Comparison of ENCODE assay signal across 10 cellular contexts in the genomic region with DNA sequence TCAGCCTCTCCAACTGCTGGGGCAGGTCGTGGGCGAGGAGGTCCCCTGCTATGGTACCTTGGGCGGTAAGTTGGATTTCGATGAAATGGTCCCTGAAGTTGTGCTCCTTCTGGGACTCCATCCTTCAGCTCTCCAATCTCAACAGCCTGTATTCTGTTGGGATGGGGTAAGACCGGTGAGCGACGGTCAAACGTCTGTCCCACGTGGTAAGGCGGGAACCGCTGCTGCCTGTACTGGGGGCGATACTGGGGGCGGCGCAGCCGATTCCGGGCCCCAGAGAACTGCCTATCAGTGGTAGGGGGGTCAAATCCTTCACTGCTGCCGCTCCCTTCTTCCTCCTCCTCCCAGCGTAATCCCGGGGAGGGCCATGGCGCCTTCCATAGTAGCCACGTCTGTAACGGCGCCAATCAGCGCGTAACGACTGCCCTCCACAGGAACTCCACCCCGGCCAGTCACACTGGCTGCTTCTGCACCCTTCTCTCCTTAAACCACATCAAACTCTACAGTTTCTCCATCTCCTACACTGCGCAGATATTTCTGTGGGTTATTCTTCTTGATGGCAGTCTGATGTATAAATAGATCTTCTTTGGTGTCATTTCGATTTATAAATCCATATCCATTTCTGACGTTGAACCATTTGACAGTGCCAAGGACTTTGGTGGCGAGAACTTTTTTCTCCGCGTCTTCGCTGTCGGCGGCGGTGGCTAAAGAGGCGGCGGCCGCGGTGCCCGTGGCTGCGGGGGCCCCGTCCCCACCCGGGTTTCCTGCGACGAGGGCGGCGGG. TPM values are rescaled to one million over a fixed set of nuclear protein-coding genes. Genes with fewer than 3 reads are reported as not detected.
DNase-seq lines count a peak whose midpoint lies in the region; ATAC-seq and TF ChIP-seq lines count a peak whose summit lies in the region.
"Had no signal": no experiment of that assay in that cellular context is flagged by ENCODE, and none has a peak within 500 bp of the region (broad histone marks: within the 10 kb centered on the region; RNA-seq: fewer than 3 reads in every experiment).

No MANE protein-coding gene starts in this region.

- H3K36me3 ChIP-seq in CD8-positive, alpha-beta memory T cell (ENCODE audit: insufficient read depth, low read length): no peaks in the 10 kb centered on the region
- H3K36me3 ChIP-seq in psoas muscle (ENCODE audit: insufficient read depth in 1 of 2, low read depth in 1 of 2): no peaks in the 10 kb centered on the region

- H3K4me3 Mint-ChIP-seq in CD8-positive, alpha-beta memory T cell: peak overlapping the region in 6 of 7 donors; percentile 15 to 73 (median 57)
- peak overlapping the region; percentile 65 for H3K4me3 Mint-ChIP-seq in WTC11

- no peaks in the 10 kb centered on the region for H3K9me3 ChIP-seq in CD8-positive, alpha-beta memory T cell (ENCODE audit: low read length)
- H3K9me3 ChIP-seq in right cardiac atrium (ENCODE audit: control insufficient read depth, low read length) (no peaks in the 10 kb centered on the region), psoas muscle (peaks cover 5% of the 10 kb centered on the region)

- no peak for DNase-seq in CD8-positive, alpha-beta memory T cell
- DNase-seq in WTC11 (ENCODE audit: low spot score) (peak; percentile 13), right cardiac atrium (peak; percentile 23 to 63 (median 57)), psoas muscle (no peak), germinal center (ENCODE audit: low spot score) (no peak), NCI-H187 treated with DMSO at 0.1 percent for 48 hours (lab: John Stamatoyannopoulos, UW) (no peak)
- DNase-seq: midbrain had no signal

- H3K9me3 Mint-ChIP-seq in CD8-positive, alpha-beta memory T cell: peaks cover 5 to 20% (median 9%) of the 10 kb centered on the region in 5 donors
- peaks cover 73% of the 10 kb centered on the region for H3K9me3 Mint-ChIP-seq in WTC11

- ATAC-seq in WTC11: peak; percentile 44
- ATAC-seq in right cardiac atrium: peak; percentile 43 to 67
- ATAC-seq in psoas muscle: no peak
- no peak for ATAC-seq in GM21390 (IDR thresholded peaks at IDR 0.05; ENCODE audit: unreplicated experiment)
- no peak for ATAC-seq in GM21529 (IDR thresholded peaks at IDR 0.05; ENCODE audit: unreplicated experiment)

- no peak overlapping the region for H3K27ac Mint-ChIP-seq in CD8-positive, alpha-beta memory T cell
- no peak overlapping the region for H3K27ac Mint-ChIP-seq in WTC11

- peaks cover 4 to 5% (median 4%) of the 10 kb centered on the region in 3 donors for H3K4me1 Mint-ChIP-seq in CD8-positive, alpha-beta memory T cell
- H3K4me1 Mint-ChIP-seq in WTC11: no peaks in the 10 kb centered on the region

- intact Hi-C loops in right cardiac atrium (cut with DNase I): no loop called here
- intact Hi-C loops in psoas muscle (cut with DNase I): no loop called here

- H3K36me3 Mint-ChIP-seq in CD8-positive, alpha-beta memory T cell: peaks cover 0 to 12% (median 0%) of the 10 kb centered on the region in 3 donors
- peaks cover 43% of the 10 kb centered on the region for H3K36me3 Mint-ChIP-seq in WTC11

- TF ChIP-seq CTCF in WTC11 (IDR thresholded peaks at IDR 0.05): no peak
- TF ChIP-seq CTCF in psoas muscle (IDR thresholded peaks at IDR 0.05): no peak

- WGBS in right cardiac atrium: 6% methylated on average over 49 of the region's 49 CpGs
- 5 to 7% (median 6%) methylated on average over 40 to 49 of the region's 49 CpGs for WGBS in psoas muscle, 3 donors

- peaks cover 58 to 86% of the 10 kb centered on the region in 2 donors for H3K27me3 Mint-ChIP-seq in CD8-positive, alpha-beta memory T cell
- peaks cover 71% of the 10 kb centered on the region for H3K27me3 Mint-ChIP-seq in WTC11 (ENCODE audit: low read depth)

- peaks cover 21% of the 10 kb centered on the region for H3K27me3 ChIP-seq in CD8-positive, alpha-beta memory T cell (ENCODE audit: insufficient read depth, low read length, poor library complexity, severe bottlenecking)
- H3K27me3 ChIP-seq in right cardiac atrium (ENCODE audit: control insufficient read depth, insufficient read depth) (no peaks in the 10 kb centered on the region), psoas muscle (ENCODE audit: insufficient read depth in 3 of 3, low read length in 2 of 3) (peaks cover 2 to 41% (median 13%) of the 10 kb centered on the region in 3 donors)

- CTCF ChIA-PET in CD8-positive, alpha-beta memory T cell (lab: Charles Lee): no interaction called here
- CTCF ChIA-PET in WTC11 (lab: Charles Lee): no interaction called here

- H3K4me1 ChIP-seq in CD8-positive, alpha-beta memory T cell (ENCODE audit: insufficient read depth, low read length): no peaks in the 10 kb centered on the region
- H3K4me1 ChIP-seq in right cardiac atrium (ENCODE audit: control insufficient read depth, insufficient read depth, low read length): no peaks in the 10 kb centered on the region
- H3K4me1 ChIP-seq in psoas muscle: no peaks in the 10 kb centered on the region

- POLR2A ChIA-PET in CD8-positive, alpha-beta memory T cell (lab: Charles Lee): no interaction called here
- POLR2A ChIA-PET in WTC11 (lab: Charles Lee): no interaction called here

- no peak overlapping the region for H3K27ac ChIP-seq in CD8-positive, alpha-beta memory T cell (ENCODE audit: low read depth, low read length)
- H3K27ac ChIP-seq in right cardiac atrium (ENCODE audit: low read length) (no peak overlapping the region), psoas muscle (no peak overlapping the region)

- H3K4me3 ChIP-seq in CD8-positive, alpha-beta memory T cell (ENCODE audit: low read length): no peak overlapping the region
- H3K4me3 ChIP-seq in right cardiac atrium (ENCODE audit: low read length) (peak overlapping the region; percentile 51), psoas muscle (peak overlapping the region; percentile 34)

TF ChIP-seq in WTC11, 78 proteins besides CTCF, POLR2A, EP300 and RAD21 (continues in another document):
- TF ChIP-seq ZNF671 (CRISPR knock-in tag; IDR thresholded peaks at IDR 0.05) (no peak), JAZF1 (CRISPR knock-in tag; IDR thresholded peaks at IDR 0.05) (no peak), TCF7 (CRISPR knock-in tag; IDR thresholded peaks at IDR 0.05; ENCODE audit: low read depth) (no peak), TEAD4 (CRISPR knock-in tag; IDR thresholded peaks at IDR 0.05) (no peak), FOXK1 (CRISPR knock-in tag; IDR thresholded peaks at IDR 0.05) (no peak), IRF2 (CRISPR knock-in tag; IDR thresholded peaks at IDR 0.05; ENCODE audit: borderline replicate concordance, low read depth) (no peak)
- TF ChIP-seq, protein P1, sequence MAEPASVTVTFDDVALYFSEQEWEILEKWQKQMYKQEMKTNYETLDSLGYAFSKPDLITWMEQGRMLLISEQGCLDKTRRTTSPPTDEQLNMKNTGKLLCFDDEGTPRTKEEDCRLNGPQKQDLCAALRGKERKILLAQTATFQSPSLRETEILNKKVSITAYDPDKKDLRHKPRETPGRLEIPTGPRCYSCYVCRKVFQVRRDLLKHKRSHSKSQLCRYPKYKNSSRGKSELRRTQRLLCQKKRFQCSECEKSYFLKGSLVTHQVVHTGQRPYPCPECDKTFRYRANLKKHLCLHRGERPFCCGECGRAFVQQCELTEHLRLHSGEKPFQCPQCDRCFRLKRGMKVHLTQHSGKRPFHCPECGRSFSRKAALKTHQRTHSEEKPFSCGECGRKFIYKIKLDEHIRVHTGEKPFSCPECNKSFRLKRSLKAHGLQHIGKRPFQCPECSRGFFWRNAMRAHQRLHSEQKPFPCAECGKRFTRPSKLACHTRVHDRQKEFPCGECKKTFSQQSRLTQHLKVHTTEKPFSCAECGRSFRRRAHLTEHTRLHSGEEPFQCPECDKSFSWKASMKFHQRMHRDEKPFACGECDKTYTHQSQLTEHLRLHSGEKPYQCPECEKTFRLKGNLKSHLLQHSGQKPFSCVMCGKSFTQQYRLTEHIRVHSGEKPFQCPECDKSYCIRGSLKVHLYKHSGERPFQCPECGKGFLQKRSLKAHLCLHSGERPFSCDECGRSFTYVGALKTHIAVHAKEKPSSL (CRISPR knock-in tag; conservative IDR thresholded peaks at IDR 0.05): no peak
- TF ChIP-seq, protein P2, sequence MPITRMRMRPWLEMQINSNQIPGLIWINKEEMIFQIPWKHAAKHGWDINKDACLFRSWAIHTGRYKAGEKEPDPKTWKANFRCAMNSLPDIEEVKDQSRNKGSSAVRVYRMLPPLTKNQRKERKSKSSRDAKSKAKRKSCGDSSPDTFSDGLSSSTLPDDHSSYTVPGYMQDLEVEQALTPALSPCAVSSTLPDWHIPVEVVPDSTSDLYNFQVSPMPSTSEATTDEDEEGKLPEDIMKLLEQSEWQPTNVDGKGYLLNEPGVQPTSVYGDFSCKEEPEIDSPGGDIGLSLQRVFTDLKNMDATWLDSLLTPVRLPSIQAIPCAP (CRISPR knock-in tag; IDR thresholded peaks at IDR 0.05): no peak
- TF ChIP-seq, protein P3, sequence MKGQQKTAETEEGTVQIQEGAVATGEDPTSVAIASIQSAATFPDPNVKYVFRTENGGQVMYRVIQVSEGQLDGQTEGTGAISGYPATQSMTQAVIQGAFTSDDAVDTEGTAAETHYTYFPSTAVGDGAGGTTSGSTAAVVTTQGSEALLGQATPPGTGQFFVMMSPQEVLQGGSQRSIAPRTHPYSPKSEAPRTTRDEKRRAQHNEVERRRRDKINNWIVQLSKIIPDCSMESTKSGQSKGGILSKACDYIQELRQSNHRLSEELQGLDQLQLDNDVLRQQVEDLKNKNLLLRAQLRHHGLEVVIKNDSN (CRISPR knock-in tag; IDR thresholded peaks at IDR 0.05): no peak

RNA-seq across cellular contexts. Expression of a gene that starts 41.1 kb away (rescaled TPM):
- not detected for total RNA-seq in CD8-positive, alpha-beta memory T cell
- polyA plus RNA-seq in CD8-positive, alpha-beta memory T cell: not detected
- total RNA-seq in WTC11 (2021): 0.60 to 0.81 TPM in 2 of 3 replicates, not detected in the other
- not detected for total RNA-seq in right cardiac atrium
- polyA plus RNA-seq in right cardiac atrium: not detected
- total RNA-seq in psoas muscle: 1 to 10 TPM in 1 of 4 donors, not detected in 3; 3.5 TPM
- not detected for polyA plus RNA-seq in psoas muscle
- total RNA-seq: T-helper 1 cell treated with Interleukin-12 subunit alpha and Interleukin-12 subunit beta and Interleukin-4 antibody, amounts not matched to agents 30 ng/mL and 1 ng/mL, for 36 hours had no signal

Comparison
In these comparisons a context has a peak if more than half of its experiments do, and no peak if none do; other contexts are left out.
1. DNase-seq: peak in WTC11 (single experiment) and right cardiac atrium (3 of 3); none in CD8-positive, alpha-beta memory T cell (0 of 5), psoas muscle (0 of 2), germinal center (single experiment) and NCI-H187 treated with DMSO at 0.1 percent for 48 hours (single experiment).
2. ATAC-seq: peak in WTC11 (single experiment) and right cardiac atrium (2 of 2); none in psoas muscle (0 of 4), GM21390 (single experiment) and GM21529 (single experiment).